ENCODE assay signal across 1 cellular context in genomic region chr6:4021133-4021861, GRCh38.
A peak's percentile ranks its signal among the peaks of the same experiment; 100 is the strongest.
TF ChIP-seq lines count a peak whose summit lies in the region.

No MANE protein-coding gene starts in this region.

TF ChIP-seq in K562, 482 proteins besides CTCF, POLR2A, EP300 and RAD21 (continued from another document and continues in another):
- no peak for TF ChIP-seq HES1 (IDR thresholded peaks at IDR 0.05; ENCODE audit: low read depth)
- TF ChIP-seq ESRRA (IDR thresholded peaks at IDR 0.05; ENCODE audit: borderline replicate concordance, low read depth) = peak; percentile 42; the same call in 1 of the 2 replicates
- TF ChIP-seq MLX (CRISPR knock-in tag; conservative IDR thresholded peaks at IDR 0.05) = no peak
- TF ChIP-seq ETV1 (tag; conservative IDR thresholded peaks at IDR 0.05; ENCODE audit: low read depth) = peak; percentile 75
- no peak for TF ChIP-seq ZNF165 (CRISPR knock-in tag; IDR thresholded peaks at IDR 0.05; ENCODE audit: borderline replicate concordance)
- no peak for TF ChIP-seq ZNF586 (CRISPR knock-in tag; conservative IDR thresholded peaks at IDR 0.05)
- no peak for TF ChIP-seq PTTG1 (tag; IDR thresholded peaks at IDR 0.05; ENCODE audit: low read depth)
- peak; percentile 94 for TF ChIP-seq CXXC5 (CRISPR knock-in tag; IDR thresholded peaks at IDR 0.05)
- peak; percentile 37 for TF ChIP-seq NUFIP1 (IDR thresholded peaks at IDR 0.05; ENCODE audit: partially characterized antibody)
- TF ChIP-seq KAT2B (IDR thresholded peaks at IDR 0.05; ENCODE audit: low read depth, low read length) = no peak
- no peak for TF ChIP-seq ZNF778 (CRISPR knock-in tag; IDR thresholded peaks at IDR 0.05)
- TF ChIP-seq BRD4 (IDR thresholded peaks at IDR 0.05) = peak; percentile 92
- TF ChIP-seq REST (CRISPR knock-in tag; IDR thresholded peaks at IDR 0.05; ENCODE audit: low read depth) = no peak; the same call in 1 of the 2 replicates
- TF ChIP-seq MXI1 (IDR thresholded peaks at IDR 0.05; ENCODE audit: low read depth, low read length) = no peak
- no peak for TF ChIP-seq MCM7 (IDR thresholded peaks at IDR 0.05)
- TF ChIP-seq ZNF274 (IDR thresholded peaks at IDR 0.05; ENCODE audit: borderline replicate concordance, low read depth, low read length) = no peak
- TF ChIP-seq ZNF133 (CRISPR knock-in tag; IDR thresholded peaks at IDR 0.05) = 0 out of 2 replicates have a peak, but pooled peaks have one; percentile 56
- TF ChIP-seq, protein P1, sequence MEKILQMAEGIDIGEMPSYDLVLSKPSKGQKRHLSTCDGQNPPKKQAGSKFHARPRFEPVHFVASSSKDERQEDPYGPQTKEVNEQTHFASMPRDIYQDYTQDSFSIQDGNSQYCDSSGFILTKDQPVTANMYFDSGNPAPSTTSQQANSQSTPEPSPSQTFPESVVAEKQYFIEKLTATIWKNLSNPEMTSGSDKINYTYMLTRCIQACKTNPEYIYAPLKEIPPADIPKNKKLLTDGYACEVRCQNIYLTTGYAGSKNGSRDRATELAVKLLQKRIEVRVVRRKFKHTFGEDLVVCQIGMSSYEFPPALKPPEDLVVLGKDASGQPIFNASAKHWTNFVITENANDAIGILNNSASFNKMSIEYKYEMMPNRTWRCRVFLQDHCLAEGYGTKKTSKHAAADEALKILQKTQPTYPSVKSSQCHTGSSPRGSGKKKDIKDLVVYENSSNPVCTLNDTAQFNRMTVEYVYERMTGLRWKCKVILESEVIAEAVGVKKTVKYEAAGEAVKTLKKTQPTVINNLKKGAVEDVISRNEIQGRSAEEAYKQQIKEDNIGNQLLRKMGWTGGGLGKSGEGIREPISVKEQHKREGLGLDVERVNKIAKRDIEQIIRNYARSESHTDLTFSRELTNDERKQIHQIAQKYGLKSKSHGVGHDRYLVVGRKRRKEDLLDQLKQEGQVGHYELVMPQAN (IDR thresholded peaks at IDR 0.05; ENCODE audit: borderline replicate concordance) = peak; percentile 35; the same call in 1 of the 2 replicates
- TF ChIP-seq FIP1L1 (IDR thresholded peaks at IDR 0.05; ENCODE audit: low read depth, low read length, poor library complexity, severe bottlenecking) = peak; percentile 93
- TF ChIP-seq NR4A1 (CRISPR knock-in tag; IDR thresholded peaks at IDR 0.05) = no peak
- peak; percentile 47; the same call in 1 of the 2 replicates for TF ChIP-seq NR4A1 (tag; IDR thresholded peaks at IDR 0.05)
- TF ChIP-seq TSC22D4 (tag; IDR thresholded peaks at IDR 0.05) = no peak
- TF ChIP-seq, protein P2, sequence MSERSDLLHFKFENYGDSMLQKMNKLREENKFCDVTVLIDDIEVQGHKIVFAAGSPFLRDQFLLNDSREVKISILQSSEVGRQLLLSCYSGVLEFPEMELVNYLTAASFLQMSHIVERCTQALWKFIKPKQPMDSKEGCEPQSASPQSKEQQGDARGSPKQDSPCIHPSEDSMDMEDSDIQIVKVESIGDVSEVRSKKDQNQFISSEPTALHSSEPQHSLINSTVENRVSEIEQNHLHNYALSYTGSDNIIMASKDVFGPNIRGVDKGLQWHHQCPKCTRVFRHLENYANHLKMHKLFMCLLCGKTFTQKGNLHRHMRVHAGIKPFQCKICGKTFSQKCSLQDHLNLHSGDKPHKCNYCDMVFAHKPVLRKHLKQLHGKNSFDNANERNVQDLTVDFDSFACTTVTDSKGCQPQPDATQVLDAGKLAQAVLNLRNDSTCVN (CRISPR knock-in tag; IDR thresholded peaks at IDR 0.05) = peak; percentile 52; the same call in 1 of the 2 replicates
- TF ChIP-seq ZEB2 (IDR thresholded peaks at IDR 0.05) = no peak
- TF ChIP-seq DPF2 (IDR thresholded peaks at IDR 0.05) = no peak; the same call in 1 of the 2 replicates
- TF ChIP-seq CBX8 (IDR thresholded peaks at IDR 0.05; ENCODE audit: borderline replicate concordance, extremely low read depth, low read depth, low read length, poor library complexity, severe bottlenecking) = no peak
- TF ChIP-seq ZBTB17 (CRISPR knock-in tag; IDR thresholded peaks at IDR 0.05) = peak; percentile 95
- TF ChIP-seq NFE2 (IDR thresholded peaks at IDR 0.05; ENCODE audit: low read depth) = peak; percentile 1; the same call in 1 of the 2 replicates
- peak in 1 of 2 experiments; percentile 64; a peak in 2 of 4 replicates for TF ChIP-seq HDAC1 (IDR thresholded peaks at IDR 0.05)
- TF ChIP-seq ZNF668 (CRISPR knock-in tag; IDR thresholded peaks at IDR 0.05) = no peak
- no peak for TF ChIP-seq CSDE1 (IDR thresholded peaks at IDR 0.05)
- TF ChIP-seq MCM5 (IDR thresholded peaks at IDR 0.05; ENCODE audit: low read depth) = no peak
- TF ChIP-seq KAT7 (CRISPR knock-in tag; IDR thresholded peaks at IDR 0.05; ENCODE audit: borderline replicate concordance) = peak; percentile 97
- TF ChIP-seq STAG1 (CRISPR knock-in tag; IDR thresholded peaks at IDR 0.05; ENCODE audit: borderline replicate concordance) = no peak
- TF ChIP-seq TGIF2 (CRISPR knock-in tag; IDR thresholded peaks at IDR 0.05) = peak; percentile 82
- TF ChIP-seq, protein P3, sequence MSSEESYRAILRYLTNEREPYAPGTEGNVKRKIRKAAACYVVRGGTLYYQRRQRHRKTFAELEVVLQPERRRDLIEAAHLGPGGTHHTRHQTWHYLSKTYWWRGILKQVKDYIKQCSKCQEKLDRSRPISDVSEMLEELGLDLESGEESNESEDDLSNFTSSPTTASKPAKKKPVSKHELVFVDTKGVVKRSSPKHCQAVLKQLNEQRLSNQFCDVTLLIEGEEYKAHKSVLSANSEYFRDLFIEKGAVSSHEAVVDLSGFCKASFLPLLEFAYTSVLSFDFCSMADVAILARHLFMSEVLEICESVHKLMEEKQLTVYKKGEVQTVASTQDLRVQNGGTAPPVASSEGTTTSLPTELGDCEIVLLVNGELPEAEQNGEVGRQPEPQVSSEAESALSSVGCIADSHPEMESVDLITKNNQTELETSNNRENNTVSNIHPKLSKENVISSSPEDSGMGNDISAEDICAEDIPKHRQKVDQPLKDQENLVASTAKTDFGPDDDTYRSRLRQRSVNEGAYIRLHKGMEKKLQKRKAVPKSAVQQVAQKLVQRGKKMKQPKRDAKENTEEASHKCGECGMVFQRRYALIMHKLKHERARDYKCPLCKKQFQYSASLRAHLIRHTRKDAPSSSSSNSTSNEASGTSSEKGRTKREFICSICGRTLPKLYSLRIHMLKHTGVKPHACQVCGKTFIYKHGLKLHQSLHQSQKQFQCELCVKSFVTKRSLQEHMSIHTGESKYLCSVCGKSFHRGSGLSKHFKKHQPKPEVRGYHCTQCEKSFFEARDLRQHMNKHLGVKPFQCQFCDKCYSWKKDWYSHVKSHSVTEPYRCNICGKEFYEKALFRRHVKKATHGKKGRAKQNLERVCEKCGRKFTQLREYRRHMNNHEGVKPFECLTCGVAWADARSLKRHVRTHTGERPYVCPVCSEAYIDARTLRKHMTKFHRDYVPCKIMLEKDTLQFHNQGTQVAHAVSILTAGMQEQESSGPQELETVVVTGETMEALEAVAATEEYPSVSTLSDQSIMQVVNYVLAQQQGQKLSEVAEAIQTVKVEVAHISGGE (CRISPR knock-in tag; IDR thresholded peaks at IDR 0.05) = peak in 2 of 3 experiments; percentile 43 to 93; a peak in 3 of 6 replicates
- TF ChIP-seq RFX5 (IDR thresholded peaks at IDR 0.05; ENCODE audit: low read depth, low read length) = no peak
- TF ChIP-seq LCOR (CRISPR knock-in tag; IDR thresholded peaks at IDR 0.05) = peak; percentile 90
- TF ChIP-seq MBD2 (IDR thresholded peaks at IDR 0.05; ENCODE audit: borderline replicate concordance, low read depth) = peak; percentile 53
- TF ChIP-seq TCF7 (IDR thresholded peaks at IDR 0.05; ENCODE audit: borderline replicate concordance) = no peak
- TF ChIP-seq ZNF766 (CRISPR knock-in tag; conservative IDR thresholded peaks at IDR 0.05) = peak; percentile 84
- TF ChIP-seq BHLHE40 (IDR thresholded peaks at IDR 0.05; ENCODE audit: low read length) = peak; percentile 67
- TF ChIP-seq, protein P4, sequence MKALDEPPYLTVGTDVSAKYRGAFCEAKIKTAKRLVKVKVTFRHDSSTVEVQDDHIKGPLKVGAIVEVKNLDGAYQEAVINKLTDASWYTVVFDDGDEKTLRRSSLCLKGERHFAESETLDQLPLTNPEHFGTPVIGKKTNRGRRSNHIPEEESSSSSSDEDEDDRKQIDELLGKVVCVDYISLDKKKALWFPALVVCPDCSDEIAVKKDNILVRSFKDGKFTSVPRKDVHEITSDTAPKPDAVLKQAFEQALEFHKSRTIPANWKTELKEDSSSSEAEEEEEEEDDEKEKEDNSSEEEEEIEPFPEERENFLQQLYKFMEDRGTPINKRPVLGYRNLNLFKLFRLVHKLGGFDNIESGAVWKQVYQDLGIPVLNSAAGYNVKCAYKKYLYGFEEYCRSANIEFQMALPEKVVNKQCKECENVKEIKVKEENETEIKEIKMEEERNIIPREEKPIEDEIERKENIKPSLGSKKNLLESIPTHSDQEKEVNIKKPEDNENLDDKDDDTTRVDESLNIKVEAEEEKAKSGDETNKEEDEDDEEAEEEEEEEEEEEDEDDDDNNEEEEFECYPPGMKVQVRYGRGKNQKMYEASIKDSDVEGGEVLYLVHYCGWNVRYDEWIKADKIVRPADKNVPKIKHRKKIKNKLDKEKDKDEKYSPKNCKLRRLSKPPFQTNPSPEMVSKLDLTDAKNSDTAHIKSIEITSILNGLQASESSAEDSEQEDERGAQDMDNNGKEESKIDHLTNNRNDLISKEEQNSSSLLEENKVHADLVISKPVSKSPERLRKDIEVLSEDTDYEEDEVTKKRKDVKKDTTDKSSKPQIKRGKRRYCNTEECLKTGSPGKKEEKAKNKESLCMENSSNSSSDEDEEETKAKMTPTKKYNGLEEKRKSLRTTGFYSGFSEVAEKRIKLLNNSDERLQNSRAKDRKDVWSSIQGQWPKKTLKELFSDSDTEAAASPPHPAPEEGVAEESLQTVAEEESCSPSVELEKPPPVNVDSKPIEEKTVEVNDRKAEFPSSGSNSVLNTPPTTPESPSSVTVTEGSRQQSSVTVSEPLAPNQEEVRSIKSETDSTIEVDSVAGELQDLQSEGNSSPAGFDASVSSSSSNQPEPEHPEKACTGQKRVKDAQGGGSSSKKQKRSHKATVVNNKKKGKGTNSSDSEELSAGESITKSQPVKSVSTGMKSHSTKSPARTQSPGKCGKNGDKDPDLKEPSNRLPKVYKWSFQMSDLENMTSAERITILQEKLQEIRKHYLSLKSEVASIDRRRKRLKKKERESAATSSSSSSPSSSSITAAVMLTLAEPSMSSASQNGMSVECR (CRISPR knock-in tag; IDR thresholded peaks at IDR 0.05) = peak; percentile 85
- TF ChIP-seq ZNF696 (CRISPR knock-in tag; conservative IDR thresholded peaks at IDR 0.05) = no peak
- TF ChIP-seq RNF2 (IDR thresholded peaks at IDR 0.05) = peak; percentile 47; the same call in 1 of the 2 replicates
- TF ChIP-seq U2AF1 (optimal IDR thresholded peaks at IDR 0.05; ENCODE audit: low read depth, low read length) = no peak
- TF ChIP-seq NRF1 (conservative IDR thresholded peaks at IDR 0.05 in 1 of 2, IDR thresholded peaks at IDR 0.05 in 1 of 2) = peak; percentile 92 to 94
- TF ChIP-seq HDAC8 (tag; IDR thresholded peaks at IDR 0.05) = no peak; the same call in 1 of the 2 replicates
- TF ChIP-seq CHCHD3 (CRISPR knock-in tag; IDR thresholded peaks at IDR 0.05) = no peak
- no peak for TF ChIP-seq ZNF444 (CRISPR knock-in tag; IDR thresholded peaks at IDR 0.05)
- TF ChIP-seq TAF7 (tag; IDR thresholded peaks at IDR 0.05) = peak; percentile 95
- TF ChIP-seq ZNF79 (CRISPR knock-in tag; IDR thresholded peaks at IDR 0.05; ENCODE audit: low read depth) = no peak
- TF ChIP-seq, protein P5, sequence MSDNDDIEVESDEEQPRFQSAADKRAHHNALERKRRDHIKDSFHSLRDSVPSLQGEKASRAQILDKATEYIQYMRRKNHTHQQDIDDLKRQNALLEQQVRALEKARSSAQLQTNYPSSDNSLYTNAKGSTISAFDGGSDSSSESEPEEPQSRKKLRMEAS (CRISPR knock-in tag; IDR thresholded peaks at IDR 0.05) = peak; percentile 79; the same call in 1 of the 2 replicates
- peak; percentile 98 for TF ChIP-seq NFRKB (IDR thresholded peaks at IDR 0.05; ENCODE audit: low read depth)
- peak; percentile 68; the same call in 1 of the 2 replicates for TF ChIP-seq ZNF76 (CRISPR knock-in tag; IDR thresholded peaks at IDR 0.05; ENCODE audit: borderline replicate concordance)
- TF ChIP-seq RAD51 (IDR thresholded peaks at IDR 0.05; ENCODE audit: borderline replicate concordance, low read depth) = no peak
- TF ChIP-seq MAFK (IDR thresholded peaks at IDR 0.05; ENCODE audit: low read length) = no peak
- TF ChIP-seq KLF13 (tag; IDR thresholded peaks at IDR 0.05; ENCODE audit: borderline replicate concordance, low read depth) = peak; percentile 85; the same call in 1 of the 2 replicates
- TF ChIP-seq ZNF224 (CRISPR knock-in tag; IDR thresholded peaks at IDR 0.05) = no peak
- TF ChIP-seq ZBTB7A (IDR thresholded peaks at IDR 0.05; ENCODE audit: borderline replicate concordance, control insufficient read depth, low read depth, low read length) = no peak
- no peak for TF ChIP-seq SRF (CRISPR knock-in tag; IDR thresholded peaks at IDR 0.05)
